ENCODE assay signal across 8 cellular contexts in the genomic region with DNA sequence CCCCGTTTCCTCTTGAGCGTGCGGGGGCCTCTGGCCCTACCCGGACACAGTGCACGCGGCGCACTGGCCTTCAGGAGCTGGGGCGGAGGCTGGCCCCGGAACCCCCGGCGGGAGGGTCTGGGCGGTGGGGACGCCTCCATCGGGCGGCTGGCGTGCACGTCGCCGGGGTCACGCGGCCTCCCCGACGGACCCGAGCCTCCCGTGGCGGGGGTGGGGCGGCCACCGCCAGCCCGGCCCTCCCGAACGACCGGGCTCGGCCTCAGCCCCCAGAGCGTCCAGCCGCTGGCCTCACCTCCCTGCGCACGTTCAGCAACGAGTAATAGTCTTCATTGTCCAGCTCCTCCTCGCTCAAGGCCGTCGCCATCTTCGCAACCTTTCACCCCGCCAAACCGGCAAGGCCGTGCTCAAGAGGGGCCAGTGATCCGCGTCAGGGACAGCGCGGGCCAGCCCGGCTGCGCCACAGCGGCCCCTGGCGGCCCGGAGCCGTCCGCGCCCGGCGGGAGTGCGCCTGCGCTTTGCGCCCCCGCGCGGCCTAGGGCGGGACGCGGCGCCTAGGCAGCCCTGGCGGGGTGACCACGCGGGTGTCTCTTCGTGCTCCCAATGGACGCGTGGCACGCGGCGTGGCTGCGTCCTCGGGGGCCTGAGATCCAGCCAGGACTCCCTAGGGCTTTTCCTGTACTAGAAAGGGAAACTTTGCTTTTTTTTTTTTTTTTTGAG. TPM values are rescaled to one million over a fixed set of nuclear protein-coding genes. Genes with fewer than 3 reads are reported as not detected.
DNase-seq lines count a peak whose midpoint lies in the region; ATAC-seq and TF ChIP-seq lines count a peak whose summit lies in the region.

A gene with protein sequence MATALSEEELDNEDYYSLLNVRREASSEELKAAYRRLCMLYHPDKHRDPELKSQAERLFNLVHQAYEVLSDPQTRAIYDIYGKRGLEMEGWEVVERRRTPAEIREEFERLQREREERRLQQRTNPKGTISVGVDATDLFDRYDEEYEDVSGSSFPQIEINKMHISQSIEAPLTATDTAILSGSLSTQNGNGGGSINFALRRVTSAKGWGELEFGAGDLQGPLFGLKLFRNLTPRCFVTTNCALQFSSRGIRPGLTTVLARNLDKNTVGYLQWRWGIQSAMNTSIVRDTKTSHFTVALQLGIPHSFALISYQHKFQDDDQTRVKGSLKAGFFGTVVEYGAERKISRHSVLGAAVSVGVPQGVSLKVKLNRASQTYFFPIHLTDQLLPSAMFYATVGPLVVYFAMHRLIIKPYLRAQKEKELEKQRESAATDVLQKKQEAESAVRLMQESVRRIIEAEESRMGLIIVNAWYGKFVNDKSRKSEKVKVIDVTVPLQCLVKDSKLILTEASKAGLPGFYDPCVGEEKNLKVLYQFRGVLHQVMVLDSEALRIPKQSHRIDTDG (minus strand): TSS at position 380 of the 717 bp plus-strand sequence. CDS start 16 bp downstream, at position 364.

- peak within 1 kb of the TSS; percentile 79 for H3K4me2 ChIP-seq in mammary epithelial cell (ENCODE audit: insufficient read depth, low read depth, low read length)

- H3K27me3 ChIP-seq in AG04450 (ENCODE audit: control insufficient read depth, insufficient read depth, low read length) (no peaks in the 10 kb centered on the region), mammary epithelial cell (ENCODE audit: insufficient read depth, low read length) (no peaks in the 10 kb centered on the region)

- H2AFZ ChIP-seq in mammary epithelial cell (ENCODE audit: low read depth, low read length), result peak within 1 kb of the TSS; percentile 94

- H3K79me2 ChIP-seq in mammary epithelial cell (ENCODE audit: insufficient read depth, low read length), result peaks cover 48% of the 10 kb centered on the region

- in situ Hi-C loops in mammary epithelial cell (cut with MboI; ENCODE audit: low sequenced_read_pairs in 2 of 2), result loop anchor here (25.0 kb wide), 2 partner anchors 361 to 511 kb away; no protein-coding TSS in a partner anchor

- CTCF ChIA-PET in AG04450 (lab: Charles Lee), result interaction anchor here (0.6 to 2.5 kb wide), 33 partner anchors 10 to 946 kb away, joined by 3 to 28 read pairs (median 4); no protein-coding TSS in a partner anchor
- CTCF ChIA-PET in mammary epithelial cell (lab: Charles Lee; ENCODE audit: low non-redundant PET), result interaction anchor here (0.6 to 0.7 kb wide), 7 partner anchors 69 to 213 kb away, joined by 3 to 6 read pairs (median 3); no protein-coding TSS in a partner anchor

- peak; percentile 95 for ATAC-seq in GM18868 (IDR thresholded peaks at IDR 0.05; ENCODE audit: unreplicated experiment)
- ATAC-seq in HG03103 (IDR thresholded peaks at IDR 0.05; ENCODE audit: low read depth, unreplicated experiment), result peak; percentile 92

- 3% methylated on average over 20 of the region's 80 CpGs for WGBS in mammary epithelial cell (ENCODE audit: low coverage, missing lambda C conversion rate)

- TF ChIP-seq CTCF in AG04450 (IDR thresholded peaks at IDR 0.05; ENCODE audit: low read depth, low read length) (peak; percentile 64), WI38 (IDR thresholded peaks at IDR 0.05; ENCODE audit: low read depth, low read length) (peak; percentile 38), mammary epithelial cell (conservative IDR thresholded peaks at IDR 0.05 in 1 of 2, IDR thresholded peaks at IDR 0.05 in 1 of 2; ENCODE audit: extremely low read depth in 1 of 2, insufficient read depth in 1 of 2, low read depth in 1 of 2, low read length in 2 of 2) (peak; percentile 64 to 90)

- peak; percentile 53 for DNase-seq in AG04450 (ENCODE audit: low read depth, low spot score)
- peak; percentile 93 for DNase-seq in NCI-H2196 (lab: John Stamatoyannopoulos, UW; ENCODE audit: unreplicated experiment)
- DNase-seq in mammary epithelial cell, result peak; percentile 78
- peak; percentile 97 for DNase-seq in iPS-NIHi7 (ENCODE audit: extremely low spot score)
- DNase-seq in smooth muscle cell of the brain vasculature (ENCODE audit: low read depth, low spot score), result peak; percentile 73

- H3K27ac ChIP-seq in AG04450 (ENCODE audit: low read depth, low read length) (peak within 1 kb of the TSS; percentile 11), mammary epithelial cell (ENCODE audit: insufficient read depth, low read depth, low read length) (peak within 1 kb of the TSS; percentile 84)

- intact Hi-C loops in mammary epithelial cell (cut with micrococcal nuclease), result loop anchor here (1.0 kb wide), 1 partner anchor 83 kb away; no protein-coding TSS in a partner anchor

- dilution Hi-C loops in mammary epithelial cell (cut with HindIII; ENCODE audit: low sequenced_read_pairs), result loop anchor here (25.0 kb wide), 1 partner anchor 186 kb away; no protein-coding TSS in a partner anchor

- peak within 1 kb of the TSS; percentile 92 for H3K9ac ChIP-seq in mammary epithelial cell (ENCODE audit: insufficient read depth, low read length)

- H3K4me1 ChIP-seq in mammary epithelial cell (ENCODE audit: insufficient read depth, low read length), result peaks cover 16% of the 10 kb centered on the region

- H3K4me3 ChIP-seq in AG04450 (ENCODE audit: low read depth, low read length) (peak within 1 kb of the TSS; percentile 99), WI38 (ENCODE audit: low read depth, low read length) (peak within 1 kb of the TSS; percentile 99), mammary epithelial cell (replicated peaks in 1 of 3; ENCODE audit: insufficient read depth in 1 of 3, low read depth in 2 of 3, low read length in 3 of 3) (peak within 1 kb of the TSS; percentile 68 to 98 (median 92))

- POLR2A ChIA-PET in AG04450 (lab: Yijun Ruan, JAX), result interaction anchor here (0.8 to 1.0 kb wide), 2 partner anchors 16 to 83 kb away, joined by 3 to 4 read pairs; partner anchors contain the start of gene CAMTA1

- no peaks in the 10 kb centered on the region for H4K20me1 ChIP-seq in mammary epithelial cell (ENCODE audit: insufficient read depth, low read length)

- TSS peak; percentile 49 for BruUV-seq in mammary epithelial cell (replicated peaks; lab: Mats Ljungman, UMichigan)

- H3K9me3 ChIP-seq in AG04450 (ENCODE audit: control insufficient read depth, insufficient read depth, low read length) (peaks cover 5% of the 10 kb centered on the region; the same call in 1 of the 2 replicates), mammary epithelial cell (replicated peaks; ENCODE audit: insufficient read depth, low read length) (no peaks in the 10 kb centered on the region)

- H3K36me3 ChIP-seq in mammary epithelial cell (ENCODE audit: insufficient read depth, low read length), result no peaks in the 10 kb centered on the region

RNA-seq across cellular contexts. Expression of the gene that starts here (rescaled TPM):
- 38.9 and 41.9 TPM in 2 replicates for polyA plus RNA-seq in AG04450 (2011; rRNA removed)
- polyA minus RNA-seq in AG04450 (2011; rRNA and poly(A)+ RNA removed), result 32.0 and 38.0 TPM in 2 replicates
- 10 to 100 TPM; 27.3 to 69.3 TPM for total RNA-seq in mammary epithelial cell
- polyA plus RNA-seq in mammary epithelial cell, result 40.1 TPM
- 44.5 TPM for polyA minus RNA-seq in mammary epithelial cell

Comparison
In these comparisons a context has a peak if more than half of its experiments do, and no peak if none do; other contexts are left out.
1. Peak in every context shown above with its lines: DNase-seq, ATAC-seq, H3K4me3 ChIP-seq and H3K27ac ChIP-seq.